Comparison of ENCODE assay signal across 2 cellular contexts in genomic region chr17:55734128-55734781, GRCh38.
TF ChIP-seq lines count a peak whose summit lies in the region.

No MANE protein-coding gene starts in this region.

TF ChIP-seq in SK-N-SH, 30 proteins besides CTCF, POLR2A, EP300 and RAD21:
- TF ChIP-seq JUND (IDR thresholded peaks at IDR 0.05): peak; percentile 67
- TF ChIP-seq PBX3 (IDR thresholded peaks at IDR 0.05): peak; percentile 24; the same call in 1 of the 2 replicates
- 0 out of 2 replicates have a peak, but pooled peaks have one; percentile 5 for TF ChIP-seq ZBTB33 (IDR thresholded peaks at IDR 0.05; ENCODE audit: borderline replicate concordance, low read depth)
- TF ChIP-seq FOSL2 (IDR thresholded peaks at IDR 0.05; ENCODE audit: borderline replicate concordance, low read depth): peak; percentile 76
- no peak for TF ChIP-seq EZH2phosphoT487 (IDR thresholded peaks at IDR 0.05; ENCODE audit: borderline replicate concordance, low read depth)
- peak; percentile 32; the same call in 1 of the 2 replicates for TF ChIP-seq YY1 (IDR thresholded peaks at IDR 0.05; ENCODE audit: low read depth)
- TF ChIP-seq TCF12 (IDR thresholded peaks at IDR 0.05): peak; percentile 59
- no peak for TF ChIP-seq RXRA (IDR thresholded peaks at IDR 0.05; ENCODE audit: borderline replicate concordance, low read depth)
- TF ChIP-seq CHD2 (IDR thresholded peaks at IDR 0.05; ENCODE audit: low read length, partially characterized antibody): peak; percentile 48
- TF ChIP-seq GABPA (IDR thresholded peaks at IDR 0.05; ENCODE audit: low read depth): no peak

TF ChIP-seq in HepG2, 621 proteins besides CTCF, POLR2A, EP300 and RAD21:
- no peak for TF ChIP-seq ZNF253 (CRISPR knock-in tag; IDR thresholded peaks at IDR 0.05; ENCODE audit: borderline replicate concordance)
- TF ChIP-seq ZNF652 (CRISPR knock-in tag; IDR thresholded peaks at IDR 0.05; ENCODE audit: borderline replicate concordance, low read depth): peak; percentile 60; the same call in 1 of the 2 replicates
